4 cellular contexts compared by ENCODE assay signal in the genomic region with DNA sequence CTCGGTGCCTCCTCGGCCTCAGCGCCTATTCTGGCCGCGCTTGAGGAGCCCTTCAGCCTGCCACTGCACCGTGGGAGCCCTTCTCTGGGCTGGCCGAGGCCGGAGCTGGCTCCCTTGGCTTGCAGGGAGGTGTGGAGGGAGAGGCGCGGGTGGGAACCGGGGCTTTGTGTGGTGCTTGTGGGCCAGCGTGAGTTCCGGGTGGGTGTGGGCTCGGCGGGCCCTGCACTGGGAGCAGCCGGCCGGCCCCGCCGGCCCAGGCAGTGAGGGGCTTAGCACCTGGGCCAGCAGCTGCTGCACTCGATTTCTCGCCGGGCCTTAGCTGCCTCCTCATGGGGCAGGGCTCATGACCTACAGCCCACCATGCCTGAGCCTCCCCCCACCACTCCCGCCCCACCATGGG. TPM values are rescaled to one million over a fixed set of nuclear protein-coding genes. Genes with fewer than 3 reads are reported as not detected.
"Had no signal": no experiment of that assay in that cellular context is flagged by ENCODE, and none has a peak within 500 bp of the region (broad histone marks: within the 10 kb centered on the region; RNA-seq: fewer than 3 reads in every experiment).

No MANE protein-coding gene starts in this region.

- ATAC-seq: GM12878 had no signal

- H3K4me3 ChIP-seq: GM12878 had no signal

- DNase-seq: GDM1, GF-D8 had no signal

RNA-seq across cellular contexts. Expression of a gene that starts 26.6 kb away (rescaled TPM):
- total RNA-seq: G401, GM12878 had no signal
